ENCODE assay signal across 25 cellular contexts in the genomic region with DNA sequence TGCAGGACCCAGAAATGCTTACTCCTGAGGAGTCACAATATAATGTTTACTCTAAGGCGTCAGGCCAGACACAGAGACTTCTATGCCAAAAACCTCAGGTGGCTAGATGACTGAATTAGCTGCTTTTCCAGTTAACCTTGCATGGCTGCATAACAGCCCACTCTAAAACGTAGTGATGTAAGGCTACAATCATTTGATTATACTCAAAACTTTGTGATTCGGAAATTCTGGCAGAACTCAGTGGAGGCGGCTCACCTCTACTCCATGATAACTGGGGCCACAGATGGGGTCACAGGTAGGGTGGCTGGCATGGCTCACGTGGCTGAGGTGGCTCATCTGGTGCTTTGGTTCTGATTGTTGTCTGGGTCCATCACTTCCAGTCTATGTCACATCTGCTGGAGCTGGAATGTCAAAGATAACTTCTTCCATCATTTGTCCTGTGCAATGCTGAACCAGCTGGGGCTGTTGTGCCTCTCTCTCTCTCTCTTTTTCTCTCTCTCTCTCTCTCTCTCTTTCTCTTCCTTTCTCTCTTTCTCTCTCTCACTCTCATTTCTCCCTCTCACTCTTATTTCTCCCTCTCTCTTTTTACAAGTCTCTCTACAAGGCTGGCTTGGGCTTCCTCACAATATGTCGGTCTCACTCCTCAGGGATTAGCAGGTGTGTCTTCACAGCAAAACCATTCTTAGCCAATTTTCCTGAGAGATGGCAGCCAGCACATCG. TPM values are rescaled to one million over a fixed set of nuclear protein-coding genes. Genes with fewer than 3 reads are reported as not detected.
"Had no signal": no experiment of that assay in that cellular context is flagged by ENCODE, and none has a peak within 500 bp of the region (broad histone marks: within the 10 kb centered on the region; RNA-seq: fewer than 3 reads in every experiment).

No MANE protein-coding gene starts in this region.

- H3K36me3 ChIP-seq: breast epithelium had no signal

- H3K27me3 ChIP-seq: breast epithelium had no signal

- H3K27ac ChIP-seq: breast epithelium, SK-N-MC had no signal

- ATAC-seq: T-cell had no signal

- H3K4me1 ChIP-seq: breast epithelium had no signal

- H3K9me3 ChIP-seq: breast epithelium had no signal

- DNase-seq: activated B cell treated with CpG ODN at 0.5 μM for 24 hours; activated CD4-positive, alpha-beta T cell treated with anti-CD3 and anti-CD28 coated beads for 1 hour; activated CD4-positive, alpha-beta T cell treated with anti-CD3 and anti-CD28 coated beads, Interleukin-2, amount 10 ng/mL, durations not matched to agents 24 days and 14 days; activated CD4-positive, alpha-beta T cell treated with anti-CD3 and anti-CD28 coated beads, Interleukin-2, amount 50 U/mL, for 48 hours; activated T-cell treated with anti-CD3 and anti-CD28 coated beads, Interleukin-2, amount 50 U/mL, for 1 hour; aorta; central memory CD4-positive, alpha-beta T cell; KG1; NCI-H1092; NCI-H1417 treated with DMSO at 0.1 percent for 48 hours; NCI-H1694; NCI-H2029 treated with DMSO at 0.1 percent for 48 hours; NCI-H446; NCI-H524; SIG-M5; T-cell; T-helper 2 cell; T1000 had no signal

- H3K4me3 ChIP-seq: breast epithelium, SK-N-MC had no signal

RNA-seq across cellular contexts. Expression of gene TMEM72, which starts 11.8 kb away (rescaled TPM):
- total RNA-seq: activated B cell treated with CpG ODN at 0.5 μM for 24 hours; activated CD4-positive, alpha-beta T cell treated with anti-CD3 and anti-CD28 coated beads, Interleukin-2, amount 10 ng/mL, durations not matched to agents 24 days and 14 days; aorta; breast epithelium; chondrocyte; LHCN-M2; MCF 10A; OCI-LY7; RPMI7951 had no signal
- polyA plus RNA-seq: aorta had no signal

RNA-seq across cellular contexts. Expression of gene RASSF4, which starts 36.6 kb away (rescaled TPM):
- total RNA-seq: MCF 10A had no signal
